In the genomic region with DNA sequence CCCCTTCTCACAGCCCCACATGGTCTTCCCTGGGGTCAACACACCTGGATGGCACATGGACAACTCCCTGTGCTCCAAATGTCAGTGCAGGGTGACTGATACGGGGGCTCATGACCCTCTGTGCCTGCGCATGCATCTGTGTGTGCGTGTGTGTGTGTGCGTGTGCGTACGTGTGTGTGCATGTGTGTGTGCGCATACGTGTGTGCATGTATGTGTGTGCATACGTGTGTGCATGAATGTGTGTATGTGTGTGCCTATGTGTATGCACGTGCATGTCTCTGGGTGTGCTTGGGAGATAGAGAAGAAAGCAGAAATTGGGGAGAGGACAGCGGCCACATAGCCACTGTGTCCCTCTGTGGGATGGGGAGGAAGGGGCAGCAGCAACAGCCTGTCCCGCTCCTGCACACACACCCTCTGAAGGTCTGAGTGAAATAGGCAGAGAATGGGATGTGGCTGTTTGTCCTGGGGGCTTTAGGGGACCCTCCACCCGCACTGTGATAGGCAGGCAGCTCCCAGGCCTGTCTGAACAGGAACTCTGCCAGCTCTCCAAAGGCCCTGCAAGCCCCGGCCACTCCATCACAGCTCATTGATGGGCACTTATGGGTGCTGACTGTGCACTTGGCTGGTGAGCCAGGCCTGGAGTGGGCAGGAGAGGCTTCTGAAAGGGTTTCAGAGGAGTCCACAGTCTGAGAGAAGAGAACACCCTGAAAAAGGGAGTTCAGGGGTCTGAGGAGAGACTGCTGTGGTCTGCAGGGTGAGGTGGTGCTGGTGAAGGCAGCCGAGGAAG, we compare ENCODE assay signal across 12 cellular contexts.
"Had no signal": no experiment of that assay in that cellular context is flagged by ENCODE, and none has a peak within 500 bp of the region (broad histone marks: within the 10 kb centered on the region; RNA-seq: fewer than 3 reads in every experiment).

No MANE protein-coding gene starts in this region.

- DNase-seq: activated CD4-positive, alpha-beta T cell treated with anti-CD3 and anti-CD28 coated beads, Interleukin-2, amount 50 U/mL, for 1 hour; activated naive CD4-positive, alpha-beta T cell treated with anti-CD3 and anti-CD28 coated beads, Interleukin-2, amount 50 U/mL, for 16 hours; adrenal gland; body of pancreas; cerebellar nuclear complex; mammary epithelial cell; natural killer cell; sigmoid colon; stimulated activated naive CD4-positive, alpha-beta T cell; T-helper 2 cell had no signal

- ATAC-seq: body of pancreas, esophagus mucosa, natural killer cell had no signal

- H3K36me3 ChIP-seq: adrenal gland, sigmoid colon, suprapubic skin had no signal

- H3K27me3 ChIP-seq: adrenal gland, body of pancreas, sigmoid colon, suprapubic skin had no signal

- H3K27ac ChIP-seq: adrenal gland, body of pancreas, sigmoid colon, suprapubic skin had no signal

- H3K4me3 ChIP-seq: adrenal gland, body of pancreas, sigmoid colon, suprapubic skin had no signal
